ENCODE assay signal across 1 cellular context in genomic region chr19:12064266-12065099, GRCh38.
A peak's percentile ranks its signal among the peaks of the same experiment; 100 is the strongest.
TF ChIP-seq lines count a peak whose summit lies in the region.

ZNF844 (plus strand) TSS chr19:12064731; CDS start chr19:12064874, 143 bp downstream.

TF ChIP-seq in HepG2, 621 proteins besides CTCF, POLR2A, EP300 and RAD21 (continued from another document and continues in another):
- TF ChIP-seq ZNF512B (CRISPR knock-in tag; IDR thresholded peaks at IDR 0.05; ENCODE audit: borderline replicate concordance) (no peak), SP4 (CRISPR knock-in tag; IDR thresholded peaks at IDR 0.05) (peak; percentile 71; the same call in 1 of the 2 replicates), NR2C2 (CRISPR knock-in tag; IDR thresholded peaks at IDR 0.05; ENCODE audit: borderline replicate concordance) (no peak), ZNF550 (CRISPR knock-in tag; IDR thresholded peaks at IDR 0.05; ENCODE audit: borderline replicate concordance) (no peak), ZNF619 (CRISPR knock-in tag; IDR thresholded peaks at IDR 0.05) (no peak), SMAD9 (CRISPR knock-in tag; IDR thresholded peaks at IDR 0.05) (no peak), HOXA5 (CRISPR knock-in tag; IDR thresholded peaks at IDR 0.05) (peak; percentile 44; the same call in 1 of the 2 replicates), NFAT5 (CRISPR knock-in tag; IDR thresholded peaks at IDR 0.05) (no peak), ZFP37 (CRISPR knock-in tag; IDR thresholded peaks at IDR 0.05; ENCODE audit: borderline replicate concordance) (no peak), RXRA (CRISPR knock-in tag; IDR thresholded peaks at IDR 0.05) (no peak), HNRNPLL (IDR thresholded peaks at IDR 0.05; ENCODE audit: low read depth, low read length, poor library complexity, severe bottlenecking) (no peak), TAF15 (IDR thresholded peaks at IDR 0.05; ENCODE audit: low read depth, low read length, poor library complexity, severe bottlenecking) (no peak), ZNF12 (CRISPR knock-in tag; IDR thresholded peaks at IDR 0.05) (no peak), ZXDC (CRISPR knock-in tag; IDR thresholded peaks at IDR 0.05) (no peak), IRF9 (CRISPR knock-in tag; IDR thresholded peaks at IDR 0.05; ENCODE audit: borderline replicate concordance) (no peak), JUND (CRISPR knock-in tag; IDR thresholded peaks at IDR 0.05) (no peak), IKZF1 (IDR thresholded peaks at IDR 0.05) (no peak), KDM1A (CRISPR knock-in tag; IDR thresholded peaks at IDR 0.05) (no peak), ZNF570 (CRISPR knock-in tag; IDR thresholded peaks at IDR 0.05; ENCODE audit: borderline replicate concordance) (no peak), MIER3 (CRISPR knock-in tag; IDR thresholded peaks at IDR 0.05; ENCODE audit: borderline replicate concordance) (peak; percentile 13; the same call in 1 of the 2 replicates), ZNF382 (CRISPR knock-in tag; IDR thresholded peaks at IDR 0.05; ENCODE audit: borderline replicate concordance) (no peak), ZFP1 (CRISPR knock-in tag; IDR thresholded peaks at IDR 0.05) (no peak), CC2D1A (CRISPR knock-in tag; IDR thresholded peaks at IDR 0.05) (no peak), ZNF138 (CRISPR knock-in tag; IDR thresholded peaks at IDR 0.05; ENCODE audit: low read depth) (no peak), ZNF577 (CRISPR knock-in tag; IDR thresholded peaks at IDR 0.05; ENCODE audit: borderline replicate concordance, low read depth) (no peak), ZNF24 (IDR thresholded peaks at IDR 0.05) (no peak), KDM3A (CRISPR knock-in tag; IDR thresholded peaks at IDR 0.05; ENCODE audit: low read depth) (no peak), ZNF7 (CRISPR knock-in tag; IDR thresholded peaks at IDR 0.05) (no peak), ZNF737 (CRISPR knock-in tag; IDR thresholded peaks at IDR 0.05; ENCODE audit: borderline replicate concordance) (no peak), KMT2B (CRISPR knock-in tag; IDR thresholded peaks at IDR 0.05) (peak; percentile 59; the same call in 1 of the 2 replicates), IRF1 (CRISPR knock-in tag; IDR thresholded peaks at IDR 0.05; ENCODE audit: low read depth) (no peak), ZNF33B (CRISPR knock-in tag; IDR thresholded peaks at IDR 0.05) (no peak), PCBP1 (IDR thresholded peaks at IDR 0.05; ENCODE audit: borderline replicate concordance, low read depth, low read length) (no peak), EEA1 (CRISPR knock-in tag; IDR thresholded peaks at IDR 0.05; ENCODE audit: borderline replicate concordance) (no peak), SRSF9 (IDR thresholded peaks at IDR 0.05; ENCODE audit: borderline replicate concordance, insufficient read depth, low read depth, low read length, poor library complexity, severe bottlenecking) (no peak), MAF1 (CRISPR knock-in tag; IDR thresholded peaks at IDR 0.05; ENCODE audit: borderline replicate concordance) (no peak), PLRG1 (conservative IDR thresholded peaks at IDR 0.05) (no peak), ZBTB25 (CRISPR knock-in tag; IDR thresholded peaks at IDR 0.05) (no peak), CSRNP1 (CRISPR knock-in tag; IDR thresholded peaks at IDR 0.05) (no peak; the same call in 1 of the 2 replicates), CREB1 (IDR thresholded peaks at IDR 0.05) (no peak), CREB1 (CRISPR knock-in tag; IDR thresholded peaks at IDR 0.05) (no peak), ZNF800 (CRISPR knock-in tag; IDR thresholded peaks at IDR 0.05) (no peak), ZNF232 (CRISPR knock-in tag; IDR thresholded peaks at IDR 0.05; ENCODE audit: borderline replicate concordance) (no peak; the same call in 1 of the 2 replicates), NBN (conservative IDR thresholded peaks at IDR 0.05) (no peak), NFIC (IDR thresholded peaks at IDR 0.05; ENCODE audit: low read length) (no peak)
